7 cellular contexts compared by ENCODE assay signal in genomic region chr19:18594096-18594823, GRCh38. TPM values are rescaled to one million over a fixed set of nuclear protein-coding genes. Genes with fewer than 3 reads are reported as not detected.
A peak's percentile ranks its signal among the peaks of the same experiment; 100 is the strongest.
DNase-seq lines count a peak whose midpoint lies in the region; FAIRE-seq and TF ChIP-seq lines count a peak whose summit lies in the region.

No MANE protein-coding gene starts in this region.

- peak; percentile 95 for DNase-seq in GM13976 (ENCODE audit: low spot score)
- DNase-seq in HuH-7 (ENCODE audit: low spot score) = peak; percentile 87
- DNase-seq in activated gamma-delta T cell (lab: John Stamatoyannopoulos, UW) = peak; percentile 56
- DNase-seq in frontal cortex (ENCODE audit: low spot score in 2 of 2) = peak; percentile 90 to 94
- DNase-seq in nucleus accumbens (lab: John Stamatoyannopoulos, UW) = peak in 42 of 56 donors; percentile 6 to 70 (median 32)
- DNase-seq in suprapubic skin (ENCODE audit: low spot score in 2 of 2) = no peak

- no peak for FAIRE-seq in frontal cortex (lab: Jason Lieb, UNC)

- H3K4me3 ChIP-seq in suprapubic skin = peak overlapping the region; percentile 42

- peak; percentile 61 for TF ChIP-seq POLR2A in Raji (IDR thresholded peaks at IDR 0.05; ENCODE audit: insufficient read depth, low read depth, low read length)
- no peak for TF ChIP-seq POLR2A in suprapubic skin (IDR thresholded peaks at IDR 0.05)

- peaks cover 43% of the 10 kb centered on the region for H3K4me1 ChIP-seq in suprapubic skin

- peaks cover 15% of the 10 kb centered on the region for H3K27me3 ChIP-seq in suprapubic skin

- TF ChIP-seq CTCF in GM13976 (IDR thresholded peaks at IDR 0.05; ENCODE audit: borderline replicate concordance, control extremely low read depth, extremely low read depth, insufficient read depth, missing control alignments) (peak; percentile 89), suprapubic skin (IDR thresholded peaks at IDR 0.05) (peak; percentile 91 to 97)

- WGBS in suprapubic skin = 3% methylated on average over 28 of the region's 54 CpGs

- no peak overlapping the region for H3K27ac ChIP-seq in suprapubic skin

- H3K9me3 ChIP-seq in suprapubic skin = no peaks in the 10 kb centered on the region

- in situ Hi-C loops in GM13976 (cut with MboI; ENCODE audit: low sequenced_read_pairs, unreplicated experiment) = no loop called here

- no peak for TF ChIP-seq EP300 in suprapubic skin (IDR thresholded peaks at IDR 0.05)

- peaks cover 11% of the 10 kb centered on the region for H3K36me3 ChIP-seq in suprapubic skin

RNA-seq across cellular contexts. Expression of gene REX1BD, which starts 5.7 kb away (rescaled TPM):
- 17.1 TPM for total RNA-seq in frontal cortex
- total RNA-seq in suprapubic skin = 10 to 100 TPM; 77.0 to 86.7 (median 82.6) TPM

RNA-seq across cellular contexts. Expression of gene CRLF1, which starts 12.3 kb away (rescaled TPM):
- total RNA-seq in frontal cortex (2.4 TPM), suprapubic skin (10 to 100 TPM; 21.2 to 65.5 (median 47.9) TPM)

RNA-seq across cellular contexts. Expression of gene TMEM59L, which starts 18.4 kb away (rescaled TPM):
- total RNA-seq in frontal cortex = 34.2 TPM
- total RNA-seq in suprapubic skin = 1 to 10 TPM in 2 of 4 donors, under 1 TPM in 2; 0.49 to 1.4 (median 0.97) TPM

RNA-seq across cellular contexts. Expression of gene UBA52, which starts 22.6 kb away (rescaled TPM):
- total RNA-seq in frontal cortex (742 TPM), suprapubic skin (1,000 to 10,000 TPM in 1 of 4 donors, 100 to 1,000 TPM in 3; 405 to 1,087 (median 865) TPM)

RNA-seq across cellular contexts. Expression of gene KXD1, which starts 36.6 kb away (rescaled TPM):
- total RNA-seq in frontal cortex (14.7 TPM), suprapubic skin (100 to 1,000 TPM in 1 of 4 donors, 10 to 100 TPM in 3; 72.4 to 107 (median 89.4) TPM)

Comparison
In these comparisons a context has a peak if more than half of its experiments do, and no peak if none do; other contexts are left out.
1. DNase-seq: peak in GM13976 (single experiment), HuH-7 (single experiment), activated gamma-delta T cell (single experiment), frontal cortex (2 of 2) and nucleus accumbens (42 of 56); none in suprapubic skin (0 of 2).
2. RNA of gene TMEM59L, which starts 18.4 kb away (total RNA-seq): 34.2 TPM in frontal cortex (single experiment); 0.49 to 1.4 TPM in suprapubic skin; every median in the first group is over 10 times any median in the second.